Comparison of ENCODE assay signal across 8 cellular contexts in genomic region chr1:231625975-231626534, GRCh38. TPM values are rescaled to one million over a fixed set of nuclear protein-coding genes. Genes with fewer than 3 reads are reported as not detected.
DNase-seq lines count a peak whose midpoint lies in the region; ATAC-seq and TF ChIP-seq lines count a peak whose summit lies in the region.

No MANE protein-coding gene starts in this region.

- H3K27me3 ChIP-seq in Caco-2 (replicated peaks; ENCODE audit: control insufficient read depth, insufficient read depth, low read length) (no peaks in the 10 kb centered on the region), duodenal mucosa (ENCODE audit: control insufficient read depth in 1 of 2, insufficient read depth in 2 of 2, low read length in 2 of 2) (peaks cover 0 to 6% of the 10 kb centered on the region in 2 donors), neutrophil (no peaks in the 10 kb centered on the region)

- H3K4me1 Mint-ChIP-seq in Caco-2 (ENCODE audit: low read depth, unreplicated experiment) = no peaks in the 10 kb centered on the region

- DNase-seq in Caco-2 = no peak
- peak; percentile 37 for DNase-seq in NCI-H69 (lab: John Stamatoyannopoulos, UW)
- no peak for DNase-seq in activated gamma-delta T cell (lab: John Stamatoyannopoulos, UW)
- no peak for DNase-seq in activated gamma-delta T cell treated with Interleukin-2 at 50 U/mL for 16 hours

- ATAC-seq in HG02973 (IDR thresholded peaks at IDR 0.05; ENCODE audit: unreplicated experiment) (no peak), GM21737 (IDR thresholded peaks at IDR 0.05; ENCODE audit: unreplicated experiment) (no peak)

- intact Hi-C loops in Caco-2 (cut with micrococcal nuclease; ENCODE audit: unreplicated experiment) = loop anchor here (5.0 kb wide), 1 partner anchor 131 kb away; no protein-coding TSS in a partner anchor

- peaks cover 2% of the 10 kb centered on the region for H3K27me3 Mint-ChIP-seq in Caco-2 (ENCODE audit: insufficient read depth, unreplicated experiment)

- POLR2A ChIA-PET in Caco-2 (lab: Charles Lee) = interaction anchor here (0.7 kb wide), 1 partner anchor 210 kb away, joined by 3 read pairs; no protein-coding TSS in a partner anchor

- TF ChIP-seq CTCF in Caco-2 (IDR thresholded peaks at IDR 0.05; ENCODE audit: insufficient read depth in 1 of 2, low read depth in 1 of 2, low read length in 1 of 2, severe bottlenecking in 1 of 2, unreplicated experiment in 1 of 2) = no peak
- TF ChIP-seq CTCF in neutrophil (IDR thresholded peaks at IDR 0.05) = no peak

- peak overlapping the region; percentile 68 for H3K4me3 ChIP-seq in Caco-2 (ENCODE audit: low read depth, low read length)
- H3K4me3 ChIP-seq in duodenal mucosa (ENCODE audit: low read depth in 1 of 2, low read length in 2 of 2) = peak overlapping the region; percentile 71 to 89
- H3K4me3 ChIP-seq in neutrophil (ENCODE audit: low read depth in 1 of 2, low read length in 1 of 2) = peak overlapping the region; percentile 81 to 96

- no peak overlapping the region for H3K27ac ChIP-seq in duodenal mucosa (ENCODE audit: low read depth, low read length)
- peak overlapping the region; percentile 76 for H3K27ac ChIP-seq in neutrophil

- H3K9ac ChIP-seq in duodenal mucosa (ENCODE audit: low read depth in 1 of 2, low read length in 2 of 2) = no peak overlapping the region

- no peaks in the 10 kb centered on the region for H3K9me3 Mint-ChIP-seq in Caco-2 (ENCODE audit: unreplicated experiment)

- H3K36me3 Mint-ChIP-seq in Caco-2 (ENCODE audit: insufficient read depth, unreplicated experiment) = no peaks in the 10 kb centered on the region

- CTCF ChIA-PET in Caco-2 (lab: Charles Lee) = interaction anchor here (0.6 kb wide), 1 partner anchor 54 kb away, joined by 3 read pairs; no protein-coding TSS in a partner anchor

- no peaks in the 10 kb centered on the region for H3K36me3 ChIP-seq in Caco-2 (ENCODE audit: control insufficient read depth, insufficient read depth, low read length)
- H3K36me3 ChIP-seq in duodenal mucosa (ENCODE audit: control insufficient read depth in 1 of 2, insufficient read depth in 2 of 2, low read length in 2 of 2) = no peaks in the 10 kb centered on the region
- no peaks in the 10 kb centered on the region for H3K36me3 ChIP-seq in neutrophil

- H3K4me1 ChIP-seq in Caco-2 (peaks cover 14% of the 10 kb centered on the region), duodenal mucosa (ENCODE audit: control insufficient read depth in 1 of 2, insufficient read depth in 2 of 2, low read length in 2 of 2) (peaks cover 6 to 18% of the 10 kb centered on the region in 2 donors), neutrophil (ENCODE audit: control insufficient read depth in 1 of 2, insufficient read depth in 1 of 2, low read depth in 1 of 2, low read length in 1 of 2) (peaks cover 22 to 32% of the 10 kb centered on the region in 2 experiments)

- BruUV-seq in Caco-2 (replicated peaks; lab: Mats Ljungman, UMichigan) = no TSS peak

- peak overlapping the region; percentile 72 for H3K27ac Mint-ChIP-seq in Caco-2 (ENCODE audit: unreplicated experiment)

- peak overlapping the region; percentile 82 for H3K4me3 Mint-ChIP-seq in Caco-2 (ENCODE audit: unreplicated experiment)

- no peaks in the 10 kb centered on the region for H3K9me3 ChIP-seq in Caco-2
- H3K9me3 ChIP-seq in duodenal mucosa (ENCODE audit: control insufficient read depth in 1 of 2, low read length in 2 of 2) = no peaks in the 10 kb centered on the region
- H3K9me3 ChIP-seq in neutrophil = no peaks in the 10 kb centered on the region

RNA-seq across cellular contexts. Expression of gene DISC1, which starts 0.5 kb away (rescaled TPM):
- total RNA-seq in Caco-2 (2022) = 13.5 TPM in 2 replicates
